8 cellular contexts compared by ENCODE assay signal in genomic region chr12:49636979-49637378, GRCh38. TPM values are rescaled to one million over a fixed set of nuclear protein-coding genes. Genes with fewer than 3 reads are reported as not detected.
DNase-seq lines count a peak whose midpoint lies in the region; ATAC-seq and TF ChIP-seq lines count a peak whose summit lies in the region.

No MANE protein-coding gene starts in this region.

- no peak overlapping the region for H3K4me3 Mint-ChIP-seq in CD14-positive monocyte

- H3K27me3 Mint-ChIP-seq in CD14-positive monocyte (ENCODE audit: low read depth in 3 of 3): peaks cover 2 to 3% (median 3%) of the 10 kb centered on the region in 3 donors

- TF ChIP-seq CTCF in CD14-positive monocyte (IDR thresholded peaks at IDR 0.05): peak; percentile 66

- DNase-seq in CD14-positive monocyte (ENCODE audit: low spot score): peak; percentile 52
- DNase-seq in NCI-H2227 treated with DMSO at 0.1 percent for 48 hours (lab: John Stamatoyannopoulos, UW): peak; percentile 25
- peak; percentile 28 to 38 for DNase-seq in activated CD4-positive, alpha-beta T cell treated with anti-CD3 and anti-CD28 coated beads for 24 hours (ENCODE audit: low read depth in 2 of 2)
- DNase-seq in left colon: peak; percentile 51 to 55
- DNase-seq in stimulated activated CD4-positive, alpha-beta T cell treated with anti-CD3 and anti-CD28 coated beads, TNF-alpha, amount 100 ng/mL, for 24 hours (ENCODE audit: low read depth in 3 of 3): peak in 2 of 3 experiments; percentile 16 to 30

- no peaks in the 10 kb centered on the region for H3K9me3 Mint-ChIP-seq in CD14-positive monocyte

- intact Hi-C loops in CD14-positive monocyte (cut with micrococcal nuclease): loop anchor here in 1 of 2 donors (10.0 kb wide), 1 partner anchor 198 kb away; no protein-coding TSS in a partner anchor
- intact Hi-C loops in left colon (cut with DNase I, micrococcal nuclease): no loop called here

- H3K27ac Mint-ChIP-seq in CD14-positive monocyte: peak overlapping the region in 1 of 7 donors; percentile 43

- peaks cover 7% of the 10 kb centered on the region for H3K4me1 Mint-ChIP-seq in CD14-positive monocyte

- ATAC-seq in GM21423 (IDR thresholded peaks at IDR 0.05; ENCODE audit: unreplicated experiment) (peak; percentile 58), left colon (peak; percentile 87), HG02678 (IDR thresholded peaks at IDR 0.05; ENCODE audit: unreplicated experiment) (no peak)

- H3K36me3 Mint-ChIP-seq in CD14-positive monocyte: no peaks in the 10 kb centered on the region

- H3K27ac ChIP-seq in cingulate gyrus (ENCODE audit: low read depth, low read length): peak overlapping the region; percentile 89

RNA-seq across cellular contexts. Expression of gene PRPF40B, which starts 13.6 kb away (rescaled TPM):
- polyA plus RNA-seq in CD14-positive monocyte: under 1 TPM; 0.14 to 0.57 TPM
- 10 to 100 TPM; 12.6 to 13.6 TPM for total RNA-seq in left colon

RNA-seq across cellular contexts. Expression of gene FAM186B, which starts 31.5 kb away (rescaled TPM):
- not detected for polyA plus RNA-seq in CD14-positive monocyte
- total RNA-seq in left colon: under 1 TPM; 0.25 to 0.31 TPM
